In genomic region chr11:61816736-61817455, GRCh38 we compare ENCODE assay signal across 8 cellular contexts. TPM values are rescaled to one million over a fixed set of nuclear protein-coding genes. Genes with fewer than 3 reads are reported as not detected.
DNase-seq lines count a peak whose midpoint lies in the region; ATAC-seq and TF ChIP-seq lines count a peak whose summit lies in the region.

Gene FADS1 (minus strand): TSS chr11:61817003. CDS start chr11:61816929, 74 bp downstream.

- H4K20me1 ChIP-seq in hepatocyte (ENCODE audit: insufficient read depth, poor library complexity, severe bottlenecking): no peaks in the 10 kb centered on the region

- no peaks in the 10 kb centered on the region for H3K27me3 ChIP-seq in hepatocyte
- no peaks in the 10 kb centered on the region for H3K27me3 ChIP-seq in rectal smooth muscle tissue (ENCODE audit: control insufficient read depth, insufficient read depth, low read length)

- H3K36me3 ChIP-seq in hepatocyte (replicated peaks; ENCODE audit: insufficient read depth, low read depth): no peaks in the 10 kb centered on the region
- H3K36me3 ChIP-seq in rectal smooth muscle tissue (ENCODE audit: control insufficient read depth, insufficient read depth, low read length): peaks cover 3% of the 10 kb centered on the region

- H3K9me2 ChIP-seq in hepatocyte (replicated peaks; ENCODE audit: insufficient read depth): no peaks in the 10 kb centered on the region

- H3K79me2 ChIP-seq in hepatocyte: peaks cover 33% of the 10 kb centered on the region

- WGBS in hepatocyte (ENCODE audit: low lambda C conversion rate, missing lambda C conversion rate): under 1% methylated on average over 62 of the region's 73 CpGs

- H3K9ac ChIP-seq in rectal smooth muscle tissue (ENCODE audit: low read length): peak within 1 kb of the TSS; percentile 76

- H3K4me3 ChIP-seq in hepatocyte (peak within 1 kb of the TSS; percentile 95), rectal smooth muscle tissue (ENCODE audit: low read length) (peak within 1 kb of the TSS; percentile 94)

- H3K27ac ChIP-seq in hepatocyte (peak within 1 kb of the TSS; percentile 97), rectal smooth muscle tissue (ENCODE audit: low read depth, low read length) (peak within 1 kb of the TSS; percentile 88)

- peak within 1 kb of the TSS; percentile 45 for H2AFZ ChIP-seq in hepatocyte

- ATAC-seq in HG02763 (IDR thresholded peaks at IDR 0.05; ENCODE audit: unreplicated experiment): peak; percentile 48

- peak within 1 kb of the TSS; percentile 94 for H3K4me2 ChIP-seq in hepatocyte

- peak; percentile 67 for DNase-seq in NCI-H187 treated with DMSO at 0.1 percent for 48 hours (lab: John Stamatoyannopoulos, UW)
- peak; percentile 75 for DNase-seq in T-helper 22 cell (ENCODE audit: low read depth)
- DNase-seq in astrocyte of the hippocampus (ENCODE audit: low read depth, low spot score): peak; percentile 98
- peak; percentile 99 for DNase-seq in hepatocyte (ENCODE audit: low spot score)
- DNase-seq in NAMALWA (ENCODE audit: low spot score): no peak

- no peaks in the 10 kb centered on the region for H3K9me3 ChIP-seq in hepatocyte (ENCODE audit: low read depth)

- H3K4me1 ChIP-seq in hepatocyte (ENCODE audit: insufficient read depth) (peaks cover 20% of the 10 kb centered on the region), rectal smooth muscle tissue (ENCODE audit: control insufficient read depth, insufficient read depth, low read length) (peaks cover 8% of the 10 kb centered on the region)

- TF ChIP-seq CTCF in GM12873 (IDR thresholded peaks at IDR 0.05; ENCODE audit: insufficient read depth, low read depth, low read length, missing control alignments) (peak; percentile 67), hepatocyte (IDR thresholded peaks at IDR 0.05; ENCODE audit: poor library complexity) (peak; percentile 73)

RNA-seq across cellular contexts. Expression of gene FADS1, which starts in this region (rescaled TPM):
- 151 and 159 TPM in 2 replicates for total RNA-seq in hepatocyte
- 218 and 230 TPM in 2 replicates for polyA plus RNA-seq in hepatocyte
